Comparison of ENCODE assay signal across 30 cellular contexts in genomic region chr12:107356937-107357295, GRCh38.
"Had no signal": no experiment of that assay in that cellular context is flagged by ENCODE, and none has a peak within 500 bp of the region (broad histone marks: within the 10 kb centered on the region; RNA-seq: fewer than 3 reads in every experiment).

No MANE protein-coding gene starts in this region.

- H3K9me3 ChIP-seq: ascending aorta, esophagus muscularis mucosa, gastrocnemius medialis, heart left ventricle had no signal

- H3K27ac Mint-ChIP-seq: activated CD4-positive, alpha-beta memory T cell treated with anti-CD3 and anti-CD28 coated beads, Interleukin-2, amount 10 ng/mL, durations not matched to agents 7 days and 5 days; activated CD4-positive, alpha-beta T cell treated with anti-CD3 and anti-CD28 coated beads, Interleukin-2, amount 10 ng/mL, durations not matched to agents 7 days and 5 days; activated naive CD8-positive, alpha-beta T cell; dendritic cell treated with granulocyte-macrophage colony-stimulating factor and Interleukin-4, amounts not matched to agents 40 ng/mL and 50 ng/mL, for 4 days; effector memory CD8-positive, alpha-beta T cell; T-cell; T-helper 1 cell treated with Interleukin-12 subunit alpha and Interleukin-12 subunit beta and Interleukin-4 antibody, amounts not matched to agents 30 μg/mL and 1 μg/mL, for 36 hours; WTC11 had no signal

- DNase-seq: activated CD4-positive, alpha-beta memory T cell treated with anti-CD3 and anti-CD28 coated beads, Interleukin-2, amount 10 ng/mL, durations not matched to agents 7 days and 5 days; activated CD4-positive, alpha-beta T cell treated with anti-CD3 and anti-CD28 coated beads for 1 hour; activated CD4-positive, alpha-beta T cell treated with anti-CD3 and anti-CD28 coated beads for 4 hours; activated CD4-positive, alpha-beta T cell treated with anti-CD3 and anti-CD28 coated beads, Interleukin-2, amount 10 ng/mL, durations not matched to agents 7 days and 5 days; activated CD4-positive, alpha-beta T cell treated with anti-CD3 and anti-CD28 coated beads, Interleukin-2, amount 50 U/mL, for 4 hours; activated effector memory CD4-positive, alpha-beta T cell treated with Interleukin-2 at 50 U/mL for 16 hours; activated gamma-delta T cell treated with Interleukin-2 at 50 U/mL for 16 hours; activated naive CD4-positive, alpha-beta T cell treated with anti-CD3 and anti-CD28 coated beads, Interleukin-2, amount 50 U/mL, for 16 hours; activated naive CD4-positive, alpha-beta T cell treated with Interleukin-2 at 50 U/mL for 16 hours; activated T-cell treated with anti-CD3 and anti-CD28 coated beads, Interleukin-2, amount 50 U/mL, for 4 hours; effector CD4-positive, alpha-beta T cell; effector memory CD8-positive, alpha-beta T cell; erythroblast; gastrocnemius medialis; glutamatergic neuron; heart left ventricle; T-cell; T-helper 9 cell had no signal

- H3K27me3 ChIP-seq: ascending aorta, brain microvascular endothelial cell, foreskin keratinocyte, gastrocnemius medialis had no signal

- H3K9me3 Mint-ChIP-seq: activated CD4-positive, alpha-beta memory T cell treated with anti-CD3 and anti-CD28 coated beads, Interleukin-2, amount 10 ng/mL, durations not matched to agents 7 days and 5 days; activated T-cell treated with anti-CD3 and anti-CD28 coated beads, Interleukin-2, amount 50 U/mL, for 4 hours; activated T-helper 17 cell treated with anti-CD3 and anti-CD28 coated beads, Interleukin-2, amount 50 U/mL, for 72 hours; central memory CD8-positive, alpha-beta T cell; dendritic cell treated with granulocyte-macrophage colony-stimulating factor and Interleukin-4, amounts not matched to agents 40 ng/mL and 50 ng/mL, for 4 days; effector memory CD8-positive, alpha-beta T cell; T-cell; T-helper 1 cell treated with Interleukin-12 subunit alpha and Interleukin-12 subunit beta and Interleukin-4 antibody, amounts not matched to agents 30 μg/mL and 1 μg/mL, for 36 hours had no signal

- H3K27ac ChIP-seq: ascending aorta, brain microvascular endothelial cell, coronary artery, esophagus muscularis mucosa, foreskin keratinocyte, gastrocnemius medialis, heart left ventricle, VCaP had no signal

- H3K36me3 ChIP-seq: ascending aorta, brain microvascular endothelial cell, esophagus muscularis mucosa, gastrocnemius medialis, heart left ventricle had no signal

- H3K36me3 Mint-ChIP-seq: T-cell had no signal

- H3K27me3 Mint-ChIP-seq: activated CD4-positive, alpha-beta memory T cell treated with anti-CD3 and anti-CD28 coated beads, Interleukin-2, amount 10 ng/mL, durations not matched to agents 7 days and 5 days; activated CD4-positive, alpha-beta T cell treated with anti-CD3 and anti-CD28 coated beads, Interleukin-2, amount 10 ng/mL, durations not matched to agents 7 days and 5 days; activated naive CD8-positive, alpha-beta T cell; activated T-helper 17 cell treated with anti-CD3 and anti-CD28 coated beads, Interleukin-2, amount 50 U/mL, for 72 hours; central memory CD8-positive, alpha-beta T cell; dendritic cell treated with granulocyte-macrophage colony-stimulating factor and Interleukin-4, amounts not matched to agents 40 ng/mL and 50 ng/mL, for 4 days; effector memory CD8-positive, alpha-beta T cell; T-cell had no signal

- ATAC-seq: effector memory CD8-positive, alpha-beta T cell; gastrocnemius medialis; heart left ventricle; T-cell; WTC11 had no signal

- H3K4me3 Mint-ChIP-seq: activated CD4-positive, alpha-beta memory T cell treated with anti-CD3 and anti-CD28 coated beads, Interleukin-2, amount 10 ng/mL, durations not matched to agents 7 days and 5 days; activated CD4-positive, alpha-beta T cell treated with anti-CD3 and anti-CD28 coated beads, Interleukin-2, amount 10 ng/mL, durations not matched to agents 7 days and 5 days; activated naive CD8-positive, alpha-beta T cell; activated T-cell treated with anti-CD3 and anti-CD28 coated beads, Interleukin-2, amount 50 U/mL, for 4 hours; activated T-helper 17 cell treated with anti-CD3 and anti-CD28 coated beads, Interleukin-2, amount 50 U/mL, for 72 hours; central memory CD8-positive, alpha-beta T cell; dendritic cell treated with granulocyte-macrophage colony-stimulating factor and Interleukin-4, amounts not matched to agents 40 ng/mL and 50 ng/mL, for 4 days; effector memory CD8-positive, alpha-beta T cell; T-cell; T-helper 1 cell treated with Interleukin-12 subunit alpha and Interleukin-12 subunit beta and Interleukin-4 antibody, amounts not matched to agents 30 μg/mL and 1 μg/mL, for 36 hours; WTC11 had no signal

- H3K4me1 ChIP-seq: ascending aorta, esophagus muscularis mucosa, gastrocnemius medialis had no signal

- H3K4me3 ChIP-seq: ascending aorta, coronary artery, esophagus muscularis mucosa, gastrocnemius medialis, heart left ventricle had no signal
